Comparison of ENCODE assay signal across 1 cellular context in genomic region chr3:184334470-184335158, GRCh38.
TF ChIP-seq lines count a peak whose summit lies in the region.

No MANE protein-coding gene starts in this region.

TF ChIP-seq in GM12878, 131 proteins besides CTCF, POLR2A, EP300 and RAD21:
- TF ChIP-seq, protein P1, sequence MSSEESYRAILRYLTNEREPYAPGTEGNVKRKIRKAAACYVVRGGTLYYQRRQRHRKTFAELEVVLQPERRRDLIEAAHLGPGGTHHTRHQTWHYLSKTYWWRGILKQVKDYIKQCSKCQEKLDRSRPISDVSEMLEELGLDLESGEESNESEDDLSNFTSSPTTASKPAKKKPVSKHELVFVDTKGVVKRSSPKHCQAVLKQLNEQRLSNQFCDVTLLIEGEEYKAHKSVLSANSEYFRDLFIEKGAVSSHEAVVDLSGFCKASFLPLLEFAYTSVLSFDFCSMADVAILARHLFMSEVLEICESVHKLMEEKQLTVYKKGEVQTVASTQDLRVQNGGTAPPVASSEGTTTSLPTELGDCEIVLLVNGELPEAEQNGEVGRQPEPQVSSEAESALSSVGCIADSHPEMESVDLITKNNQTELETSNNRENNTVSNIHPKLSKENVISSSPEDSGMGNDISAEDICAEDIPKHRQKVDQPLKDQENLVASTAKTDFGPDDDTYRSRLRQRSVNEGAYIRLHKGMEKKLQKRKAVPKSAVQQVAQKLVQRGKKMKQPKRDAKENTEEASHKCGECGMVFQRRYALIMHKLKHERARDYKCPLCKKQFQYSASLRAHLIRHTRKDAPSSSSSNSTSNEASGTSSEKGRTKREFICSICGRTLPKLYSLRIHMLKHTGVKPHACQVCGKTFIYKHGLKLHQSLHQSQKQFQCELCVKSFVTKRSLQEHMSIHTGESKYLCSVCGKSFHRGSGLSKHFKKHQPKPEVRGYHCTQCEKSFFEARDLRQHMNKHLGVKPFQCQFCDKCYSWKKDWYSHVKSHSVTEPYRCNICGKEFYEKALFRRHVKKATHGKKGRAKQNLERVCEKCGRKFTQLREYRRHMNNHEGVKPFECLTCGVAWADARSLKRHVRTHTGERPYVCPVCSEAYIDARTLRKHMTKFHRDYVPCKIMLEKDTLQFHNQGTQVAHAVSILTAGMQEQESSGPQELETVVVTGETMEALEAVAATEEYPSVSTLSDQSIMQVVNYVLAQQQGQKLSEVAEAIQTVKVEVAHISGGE (CRISPR knock-in tag; IDR thresholded peaks at IDR 0.05), result no peak
- TF ChIP-seq CHD2 (IDR thresholded peaks at IDR 0.05; ENCODE audit: borderline replicate concordance, low read depth, low read length) (no peak), POLR2AphosphoS5 (IDR thresholded peaks at IDR 0.05; ENCODE audit: low read length) (peak; percentile 32; the same call in 1 of the 2 replicates)
